In genomic region chr9:136363106-136363605, GRCh38 we compare ENCODE assay signal across 8 cellular contexts. TPM values are rescaled to one million over a fixed set of nuclear protein-coding genes. Genes with fewer than 3 reads are reported as not detected.
DNase-seq lines count a peak whose midpoint lies in the region; ATAC-seq, FAIRE-seq and TF ChIP-seq lines count a peak whose summit lies in the region.

No MANE protein-coding gene starts in this region.

- ATAC-seq in HG02759 (IDR thresholded peaks at IDR 0.05; ENCODE audit: unreplicated experiment) (peak; percentile 75), T-cell (replicated peaks in 1 of 4) (peak; percentile 86 to 87 (median 86)), left cardiac atrium (peak; percentile 89 to 94), psoas muscle (peak; percentile 93 to 95 (median 94))

- no peaks in the 10 kb centered on the region for H3K9me3 ChIP-seq in psoas muscle

- DNase-seq in GM12892 (ENCODE audit: insufficient read length) (peak; percentile 99), NCI-H128 (lab: John Stamatoyannopoulos, UW; ENCODE audit: unreplicated experiment) (peak; percentile 85), T-cell (peak; percentile 68 to 93 (median 82)), amniotic epithelial cell (ENCODE audit: low read depth) (peak; percentile 89), left cardiac atrium (peak; percentile 97), psoas muscle (peak; percentile 98 to 99)

- H3K9me3 Mint-ChIP-seq in T-cell = no peaks in the 10 kb centered on the region

- TF ChIP-seq POLR2A in GM12892 (IDR thresholded peaks at IDR 0.05; ENCODE audit: low read depth, low read length) = peak; percentile 83; the same call in 1 of the 2 replicates

- POLR2A ChIA-PET in T-cell (lab: Charles Lee) = interaction anchor here in 1 of 2 donors (0.7 kb wide), 1 partner anchor 57 kb away, joined by 3 read pairs; no protein-coding TSS in a partner anchor

- H3K4me1 ChIP-seq in psoas muscle (peaks cover 12% of the 10 kb centered on the region), urinary bladder (ENCODE audit: insufficient read depth) (no peaks in the 10 kb centered on the region)

- FAIRE-seq in GM12892 (lab: Jason Lieb, UNC) = peak; percentile 99

- peak overlapping the region; percentile 98 for H3K27ac ChIP-seq in psoas muscle
- H3K27ac ChIP-seq in urinary bladder (ENCODE audit: low read depth) = peak overlapping the region; percentile 79

- peaks cover 0 to 6% of the 10 kb centered on the region in 2 donors for H3K36me3 ChIP-seq in psoas muscle (ENCODE audit: insufficient read depth in 1 of 2, low read depth in 1 of 2)
- no peaks in the 10 kb centered on the region for H3K36me3 ChIP-seq in urinary bladder (ENCODE audit: insufficient read depth)

- peak overlapping the region; percentile 74 to 85 (median 83) for H3K4me3 Mint-ChIP-seq in T-cell

- peaks cover 0 to 2% (median 0%) of the 10 kb centered on the region in 3 donors for H3K27me3 ChIP-seq in psoas muscle (ENCODE audit: insufficient read depth in 3 of 3, low read length in 2 of 3)

- intact Hi-C loops in left cardiac atrium (cut with DNase I) = no loop called here
- intact Hi-C loops in psoas muscle (cut with DNase I) = no loop called here

- WGBS in psoas muscle, 3 donors = 0 to 1% (median 1%) methylated on average over 17 to 43 of the region's 43 CpGs
- 1% methylated on average over 43 of the region's 43 CpGs for WGBS in urinary bladder

- CTCF ChIA-PET in T-cell (lab: Charles Lee) = interaction anchor here (0.5 to 1.0 kb wide), 4 partner anchors 9 to 1553 kb away, joined by 3 to 7 read pairs (median 4); no protein-coding TSS in a partner anchor

- peak overlapping the region; percentile 79 to 80 for H3K27ac Mint-ChIP-seq in T-cell

- TF ChIP-seq CTCF in psoas muscle (IDR thresholded peaks at IDR 0.05) = no peak

- H3K4me3 ChIP-seq in psoas muscle (peak overlapping the region; percentile 93), urinary bladder (ENCODE audit: low read depth, low read length) (peak overlapping the region; percentile 80)

- H3K27me3 Mint-ChIP-seq in T-cell = no peaks in the 10 kb centered on the region

- no peaks in the 10 kb centered on the region for H3K36me3 Mint-ChIP-seq in T-cell

- peaks cover 4 to 8% (median 4%) of the 10 kb centered on the region in 3 donors for H3K4me1 Mint-ChIP-seq in T-cell

RNA-seq across cellular contexts. Expression of gene DNLZ, which starts 0.4 kb away (rescaled TPM):
- 2.3 TPM for polyA plus RNA-seq in GM12892 (2012; ENCODE audit: missing spikeins)
- total RNA-seq in T-cell = 10 to 100 TPM; 20.4 to 46.8 (median 36.3) TPM
- 10 to 100 TPM; 23.2 to 30.6 TPM for total RNA-seq in left cardiac atrium
- total RNA-seq in psoas muscle = 10 to 100 TPM in 3 of 4 donors, 1 to 10 TPM in 1; 8.2 to 29.6 (median 21.1) TPM
- polyA plus RNA-seq in psoas muscle = 10 to 100 TPM; 18.5 to 40.7 (median 18.7) TPM
- 4.2 TPM for total RNA-seq in urinary bladder
- polyA plus RNA-seq in urinary bladder = 14.9 TPM

RNA-seq across cellular contexts. Expression of gene CARD9, which starts 10.3 kb away (rescaled TPM):
- 2.7 TPM for polyA plus RNA-seq in GM12892 (2012; ENCODE audit: missing spikeins)
- total RNA-seq in T-cell (1 to 10 TPM in 1 of 5 donors, under 1 TPM in 4; 0.43 to 1.4 (median 0.76) TPM), left cardiac atrium (1 to 10 TPM in 1 of 2 donors, under 1 TPM in 1; 0.86 to 2.4 TPM), psoas muscle (1 to 10 TPM in 1 of 4 donors, under 1 TPM in 3; 0.26 to 1.1 (median 0.71) TPM), urinary bladder (3.2 TPM)
- polyA plus RNA-seq in psoas muscle (under 1 TPM; 0.39 to 0.56 (median 0.51) TPM), urinary bladder (2.9 TPM)

RNA-seq across cellular contexts. Expression of gene GPSM1, which starts 35.8 kb away (rescaled TPM):
- not detected for polyA plus RNA-seq in GM12892 (2012; ENCODE audit: missing spikeins)
- total RNA-seq in T-cell (10 to 100 TPM in 2 of 5 donors, 1 to 10 TPM in 3; 8.6 to 11.5 (median 9.7) TPM), left cardiac atrium (10 to 100 TPM; 55.6 to 58.6 TPM), psoas muscle (1 to 10 TPM; 1.3 to 2.3 (median 1.7) TPM), urinary bladder (22.3 TPM)
- polyA plus RNA-seq in psoas muscle (under 1 TPM; 0.34 to 0.96 (median 0.52) TPM), urinary bladder (13.5 TPM)

RNA-seq across cellular contexts. Expression of gene SNAPC4, which starts 36.8 kb away (rescaled TPM):
- 7.4 TPM for polyA plus RNA-seq in GM12892 (2012; ENCODE audit: missing spikeins)
- 10 to 100 TPM; 10.5 to 15.7 (median 13.3) TPM for total RNA-seq in T-cell
- total RNA-seq in left cardiac atrium = 1 to 10 TPM; 3.4 to 3.8 TPM
- 1 to 10 TPM; 3.5 to 4.9 (median 4.5) TPM for total RNA-seq in psoas muscle
- 1 to 10 TPM; 3.1 to 6.5 (median 5.1) TPM for polyA plus RNA-seq in psoas muscle
- total RNA-seq in urinary bladder = 4.4 TPM
- 7.3 TPM for polyA plus RNA-seq in urinary bladder

RNA-seq across cellular contexts. Expression of gene ENTR1, which starts 47.3 kb away (rescaled TPM):
- 39.6 TPM for polyA plus RNA-seq in GM12892 (2012; ENCODE audit: missing spikeins)
- total RNA-seq in T-cell (100 to 1,000 TPM in 1 of 5 donors, 10 to 100 TPM in 4; 57.7 to 103 (median 95.6) TPM), left cardiac atrium (10 to 100 TPM; 18.1 to 26.6 TPM), psoas muscle (10 to 100 TPM; 16.0 to 39.0 (median 32.3) TPM), urinary bladder (20.4 TPM)
- polyA plus RNA-seq in psoas muscle (10 to 100 TPM; 24.6 to 53.0 (median 45.4) TPM), urinary bladder (37.5 TPM)

Comparison
In these comparisons a context has a peak if more than half of its experiments do, and no peak if none do; other contexts are left out.
1. Peak in every context shown above with its lines: DNase-seq, ATAC-seq, H3K4me3 ChIP-seq and H3K27ac ChIP-seq.